8 cellular contexts compared by ENCODE assay signal in the genomic region with DNA sequence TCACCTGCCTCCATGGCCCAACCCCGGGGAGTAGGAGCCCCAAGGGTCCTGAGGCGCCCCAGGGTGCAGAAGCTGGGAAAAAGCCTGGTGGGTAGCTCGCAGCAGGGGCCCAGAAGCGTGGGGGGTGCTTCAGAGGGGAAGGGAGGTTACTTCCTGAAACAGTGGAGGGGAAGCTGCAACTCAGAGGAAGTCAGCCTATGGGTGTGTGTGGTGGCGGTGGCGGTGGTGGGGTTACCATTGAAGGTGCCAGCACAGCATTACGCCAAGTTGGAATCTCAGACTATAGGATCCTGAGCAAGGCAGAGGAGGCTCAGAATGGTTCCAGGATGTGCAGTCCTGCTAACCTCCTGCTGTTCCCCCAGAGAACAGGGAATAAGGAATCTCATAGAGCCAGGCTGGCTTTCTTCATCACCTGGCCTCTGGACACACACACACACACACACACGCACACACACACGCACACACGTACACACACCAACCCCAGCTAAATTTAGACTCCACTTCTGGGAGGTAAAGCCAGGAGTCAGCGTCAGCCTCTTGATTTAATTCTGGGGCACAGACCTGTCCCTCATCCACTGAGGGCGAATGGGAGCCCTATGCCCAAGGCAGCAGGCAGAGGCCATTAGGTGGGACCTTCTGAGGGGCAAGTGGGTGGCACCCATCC. TPM values are rescaled to one million over a fixed set of nuclear protein-coding genes. Genes with fewer than 3 reads are reported as not detected.
DNase-seq lines count a peak whose midpoint lies in the region; ATAC-seq and TF ChIP-seq lines count a peak whose summit lies in the region.

No MANE protein-coding gene starts in this region.

- peak; percentile 63 to 69 for ATAC-seq in activated T-cell treated with anti-CD3 and anti-CD28 coated beads, Interleukin-2, amount 50 U/mL, for 72 hours (replicated peaks in 1 of 2)
- ATAC-seq in omental fat pad (ENCODE audit: low FRiP score) (peak; percentile 4), HG03159 (IDR thresholded peaks at IDR 0.05; ENCODE audit: unreplicated experiment) (no peak)

- peak overlapping the region; percentile 89 for H3K27ac ChIP-seq in OCI-LY1 (ENCODE audit: low read depth, low read length, poor library complexity, severe bottlenecking)
- H3K27ac ChIP-seq in tibial artery: peak overlapping the region; percentile 94 to 98

- peak overlapping the region; percentile 90 for H3K27ac Mint-ChIP-seq in activated T-cell treated with anti-CD3 and anti-CD28 coated beads, Interleukin-2, amount 50 U/mL, for 72 hours

- peak overlapping the region; percentile 88 to 90 for H3K4me3 Mint-ChIP-seq in activated T-cell treated with anti-CD3 and anti-CD28 coated beads, Interleukin-2, amount 50 U/mL, for 72 hours

- H3K36me3 ChIP-seq in OCI-LY1 (ENCODE audit: insufficient read depth, low read length) (peaks cover 56% of the 10 kb centered on the region), tibial artery (peaks cover 39 to 68% (median 52%) of the 10 kb centered on the region in 3 donors)

- no peaks in the 10 kb centered on the region for H3K9me2 ChIP-seq in OCI-LY1 (ENCODE audit: low read depth, low read length)

- H3K27me3 Mint-ChIP-seq in activated T-cell treated with anti-CD3 and anti-CD28 coated beads, Interleukin-2, amount 50 U/mL, for 72 hours (ENCODE audit: low read depth): no peaks in the 10 kb centered on the region

- H3K4me1 ChIP-seq in OCI-LY1 (ENCODE audit: insufficient read depth, low read length, severe bottlenecking) (peaks cover 18% of the 10 kb centered on the region), tibial artery (peaks cover 0 to 31% (median 15%) of the 10 kb centered on the region in 4 donors)

- H3K9me3 ChIP-seq in OCI-LY1 (ENCODE audit: low read length) (no peaks in the 10 kb centered on the region), tibial artery (no peaks in the 10 kb centered on the region)

- H3K27me3 ChIP-seq in OCI-LY1 (ENCODE audit: insufficient read depth, low read length) (no peaks in the 10 kb centered on the region), tibial artery (no peaks in the 10 kb centered on the region)

- peak overlapping the region; percentile 86 for H3K4me2 ChIP-seq in OCI-LY1 (ENCODE audit: low read length)

- intact Hi-C loops in tibial artery (cut with DNase I; ENCODE audit: low total_unique reads): loop anchor here (5.0 to 10.0 kb wide), 2 partner anchors 42 to 270 kb away; a partner anchor contains a TSS

- no peak overlapping the region for H2AFZ ChIP-seq in OCI-LY1 (ENCODE audit: low read length)

- DNase-seq in NCI-H345 (lab: John Stamatoyannopoulos, UW) (peak; percentile 59), NCI-H345 treated with DMSO at 0.1 percent for 48 hours (lab: John Stamatoyannopoulos, UW; ENCODE audit: unreplicated experiment) (no peak), fibroblast of peridontal ligament (ENCODE audit: extremely low read depth) (peak; percentile 47), omental fat pad (ENCODE audit: low spot score) (no peak), tibial artery (peak; percentile 63 to 86)
- peak; percentile 80 to 82 for DNase-seq in activated T-cell treated with anti-CD3 and anti-CD28 coated beads, Interleukin-2, amount 50 U/mL, for 72 hours

- H3K4me1 Mint-ChIP-seq in activated T-cell treated with anti-CD3 and anti-CD28 coated beads, Interleukin-2, amount 50 U/mL, for 72 hours (ENCODE audit: low read depth): peaks cover 32% of the 10 kb centered on the region

- H3K4me3 ChIP-seq in OCI-LY1 (ENCODE audit: low read depth, low read length, poor library complexity, severe bottlenecking) (peak overlapping the region; percentile 82), tibial artery (peak overlapping the region; percentile 87 to 93)

- no peaks in the 10 kb centered on the region for H4K20me1 ChIP-seq in OCI-LY1 (ENCODE audit: insufficient read depth, low read length)

- H3K9me3 Mint-ChIP-seq in activated T-cell treated with anti-CD3 and anti-CD28 coated beads, Interleukin-2, amount 50 U/mL, for 72 hours: no peaks in the 10 kb centered on the region

- peaks cover 7% of the 10 kb centered on the region; the same call in 1 of the 2 replicates for H3K79me2 ChIP-seq in OCI-LY1 (ENCODE audit: insufficient read depth, low read length)

- TF ChIP-seq CTCF in OCI-LY1 (IDR thresholded peaks at IDR 0.05; ENCODE audit: low read length) (no peak), omental fat pad (IDR thresholded peaks at IDR 0.05) (no peak), tibial artery (IDR thresholded peaks at IDR 0.05) (no peak)

- peaks cover 4% of the 10 kb centered on the region; the same call in 1 of the 2 replicates for H3F3A ChIP-seq in OCI-LY1 (ENCODE audit: insufficient read depth, low read length)

- peak overlapping the region; percentile 96 for H3K9ac ChIP-seq in OCI-LY1 (ENCODE audit: low read length)

- peaks cover 14 to 15% of the 10 kb centered on the region in 2 donors for H3K36me3 Mint-ChIP-seq in activated T-cell treated with anti-CD3 and anti-CD28 coated beads, Interleukin-2, amount 50 U/mL, for 72 hours (ENCODE audit: insufficient read depth in 2 of 2)

RNA-seq across cellular contexts. Expression of a gene that starts 1.3 kb away (rescaled TPM):
- total RNA-seq in activated T-cell treated with anti-CD3 and anti-CD28 coated beads, Interleukin-2, amount 50 U/mL, for 72 hours: 100 to 1,000 TPM; 105 to 108 TPM
- total RNA-seq in omental fat pad: 10 to 100 TPM; 21.8 to 75.0 (median 50.3) TPM

RNA-seq across cellular contexts. Expression of a gene that starts 13.1 kb away (rescaled TPM):
- total RNA-seq in activated T-cell treated with anti-CD3 and anti-CD28 coated beads, Interleukin-2, amount 50 U/mL, for 72 hours: 100 to 1,000 TPM; 107 to 121 TPM
- total RNA-seq in omental fat pad: 10 to 100 TPM; 11.9 to 17.7 (median 16.3) TPM

RNA-seq across cellular contexts. Expression of a gene that starts 18.1 kb away (rescaled TPM):
- 10 to 100 TPM; 86.5 to 90.7 TPM for total RNA-seq in activated T-cell treated with anti-CD3 and anti-CD28 coated beads, Interleukin-2, amount 50 U/mL, for 72 hours
- total RNA-seq in omental fat pad: 100 to 1,000 TPM in 3 of 4 donors, 10 to 100 TPM in 1; 80.5 to 125 (median 116) TPM

RNA-seq across cellular contexts. Expression of a gene that starts 22.4 kb away (rescaled TPM):
- total RNA-seq in activated T-cell treated with anti-CD3 and anti-CD28 coated beads, Interleukin-2, amount 50 U/mL, for 72 hours: 10 to 100 TPM; 13.7 to 13.9 TPM
- total RNA-seq in omental fat pad: 10 to 100 TPM in 1 of 4 donors, 1 to 10 TPM in 3; 6.1 to 19.1 (median 8.5) TPM

RNA-seq across cellular contexts. Expression of a gene that starts 22.5 kb away (rescaled TPM):
- 100 to 1,000 TPM in 1 of 2 donors, 10 to 100 TPM in 1; 87.4 to 106 TPM for total RNA-seq in activated T-cell treated with anti-CD3 and anti-CD28 coated beads, Interleukin-2, amount 50 U/mL, for 72 hours
- total RNA-seq in omental fat pad: 10 to 100 TPM; 14.3 to 26.2 (median 17.8) TPM

Comparison
In these comparisons a context has a peak if more than half of its experiments do, and no peak if none do; other contexts are left out.
1. DNase-seq: peak in NCI-H345 (single experiment), activated T-cell treated with anti-CD3 and anti-CD28 coated beads, Interleukin-2, amount 50 U/mL, for 72 hours (2 of 2), fibroblast of peridontal ligament (single experiment) and tibial artery (2 of 2); none in NCI-H345 treated with DMSO at 0.1 percent for 48 hours (single experiment) and omental fat pad (single experiment).
2. RNA of a gene that starts 13.1 kb away (total RNA-seq): 107 to 121 TPM in activated T-cell treated with anti-CD3 and anti-CD28 coated beads, Interleukin-2, amount 50 U/mL, for 72 hours; 11.9 to 17.7 TPM in omental fat pad; every median in the first group is over 4 times any median in the second.